In the genomic region with DNA sequence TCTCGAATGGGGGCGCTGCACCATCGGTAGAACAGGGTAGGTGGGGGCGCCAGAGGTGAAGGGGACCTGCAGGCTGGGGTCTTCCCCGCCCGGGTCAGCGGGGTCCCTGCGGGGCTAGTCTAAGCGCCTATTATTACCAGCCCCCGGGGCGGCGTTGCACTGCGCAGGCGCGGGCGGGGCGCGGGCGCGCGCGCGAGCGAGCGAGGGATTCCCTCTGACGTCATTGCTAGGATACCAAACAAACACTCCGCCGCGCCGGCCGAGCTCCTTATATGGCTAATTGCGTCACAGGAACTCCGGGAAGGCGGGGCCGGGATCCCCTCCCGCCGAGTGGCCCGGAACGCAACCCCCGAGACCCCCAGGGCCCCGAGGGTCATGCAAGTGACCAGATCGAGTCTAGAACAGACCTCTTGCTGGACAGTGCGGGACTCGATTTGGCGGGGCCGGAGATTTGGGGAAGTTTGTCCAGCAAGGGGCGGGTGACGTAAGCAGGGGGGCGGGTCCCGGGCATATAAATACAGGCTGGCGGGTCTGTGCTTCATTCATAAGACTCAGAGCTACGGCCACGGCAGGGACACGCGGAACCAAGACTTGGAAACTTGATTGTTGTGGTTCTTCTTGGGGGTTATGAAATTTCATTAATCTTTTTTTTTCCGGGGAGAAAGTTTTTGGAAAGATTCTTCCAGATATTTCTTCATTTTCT, we compare ENCODE assay signal across 8 cellular contexts. TPM values are rescaled to one million over a fixed set of nuclear protein-coding genes. Genes with fewer than 3 reads are reported as not detected.
DNase-seq lines count a peak whose midpoint lies in the region; TF ChIP-seq lines count a peak whose summit lies in the region.

A gene (plus strand): TSS at position 541 of the 703 bp plus-strand sequence. CDS start 591 bp downstream, outside the sequence.

- H3K9me3 ChIP-seq in adipocyte (ENCODE audit: control insufficient read depth, low read length) (no peaks in the 10 kb centered on the region), transverse colon (no peaks in the 10 kb centered on the region)

- TF ChIP-seq EP300 in transverse colon (IDR thresholded peaks at IDR 0.05; ENCODE audit: low read depth): peak; percentile 43

- peak within 1 kb of the TSS; percentile 93 for H3K4me3 ChIP-seq in adipocyte (ENCODE audit: low read length)
- peak within 1 kb of the TSS; percentile 52 to 83 (median 67) for H3K4me3 ChIP-seq in transverse colon

- in situ Hi-C loops in transverse colon (cut with MboI; ENCODE audit: low pct_ligation_motif_present in 1 of 4, low pct_unique_long_range_greater_than_20kb in 1 of 4, low sequenced_read_pairs in 3 of 4): no loop called here

- peaks cover 37% of the 10 kb centered on the region for H3K4me1 Mint-ChIP-seq in HFFc6 (ENCODE audit: low read depth)

- H3K36me3 ChIP-seq in adipocyte (ENCODE audit: control insufficient read depth, insufficient read depth, low read length, severe bottlenecking): no peaks in the 10 kb centered on the region
- no peaks in the 10 kb centered on the region for H3K36me3 ChIP-seq in transverse colon

- intact Hi-C loops in cardiac septum (cut with DNase I) (loop anchor here (1.0 to 2.0 kb wide), 2 partner anchors 11 to 17 kb away; no protein-coding TSS in a partner anchor), transverse colon (cut with DNase I; ENCODE audit: low total_unique reads) (no loop called here)

- TF ChIP-seq CTCF in HFFc6 (IDR thresholded peaks at IDR 0.05): peak; percentile 67
- no peak for TF ChIP-seq CTCF in transverse colon (IDR thresholded peaks at IDR 0.05)

- DNase-seq in GF-D8 (lab: John Stamatoyannopoulos, UW): peak; percentile 80
- DNase-seq in HFFc6: peak; percentile 94
- DNase-seq in NCI-H1105 treated with DMSO at 0.1 percent for 48 hours (lab: John Stamatoyannopoulos, UW): peak; percentile 91
- DNase-seq in SW480 (ENCODE audit: low spot score): peak; percentile 98
- peak; percentile 99 for DNase-seq in adipocyte (ENCODE audit: low read depth)
- peak; percentile 96 for DNase-seq in cardiac septum (ENCODE audit: low spot score)
- peak; percentile 96 for DNase-seq in pons (ENCODE audit: low spot score)
- peak; percentile 94 for DNase-seq in transverse colon

- peaks cover 23% of the 10 kb centered on the region for H3K4me1 ChIP-seq in adipocyte (ENCODE audit: control insufficient read depth, insufficient read depth, low read length)
- H3K4me1 ChIP-seq in transverse colon: peaks cover 19 to 32% (median 22%) of the 10 kb centered on the region in 4 donors

- peak within 1 kb of the TSS; percentile 82 for H3K9ac ChIP-seq in adipocyte (ENCODE audit: low read length)

- 0% methylated on average over 13 to 39 of the region's 56 CpGs for WGBS in transverse colon (ENCODE audit: low coverage in 1 of 2), 2 donors

- no peaks in the 10 kb centered on the region for H3K27me3 ChIP-seq in adipocyte (replicated peaks; ENCODE audit: control insufficient read depth, insufficient read depth, low read length)
- H3K27me3 ChIP-seq in transverse colon: peaks cover 12% of the 10 kb centered on the region

- peaks cover 7% of the 10 kb centered on the region; the same call in 1 of the 2 replicates for H3K36me3 Mint-ChIP-seq in HFFc6 (ENCODE audit: low read depth)

- peak within 1 kb of the TSS; percentile 92 to 98 (median 96) for H3K27ac ChIP-seq in transverse colon

- peaks cover 47% of the 10 kb centered on the region for H3K27me3 Mint-ChIP-seq in HFFc6 (ENCODE audit: insufficient read depth)

- peak; percentile 98 for TF ChIP-seq POLR2A in transverse colon (IDR thresholded peaks at IDR 0.05)

- peaks cover 29% of the 10 kb centered on the region for H3K9me3 Mint-ChIP-seq in HFFc6

- H3K4me3 Mint-ChIP-seq in HFFc6: peak within 1 kb of the TSS; percentile 89

- H3K27ac Mint-ChIP-seq in HFFc6: peak within 1 kb of the TSS; percentile 93

RNA-seq across cellular contexts. Expression of the gene that starts here (rescaled TPM):
- total RNA-seq in HFFc6 (2021; fragmentation: NEBNext Ultra II Directional; extraction: Animal tissue kit (Norgen Biotek cat#: 25700)): 10 to 100 TPM; 35.0 to 71.5 (median 62.9) TPM
- total RNA-seq in cardiac septum: 0.94 TPM
- 10 to 100 TPM; 14.5 to 64.7 (median 25.6) TPM for total RNA-seq in transverse colon

Comparison
In these comparisons a context has a peak if more than half of its experiments do, and no peak if none do; other contexts are left out.
1. Peak in every context shown above with its lines: DNase-seq, H3K4me3 ChIP-seq and H3K27ac ChIP-seq.
2. Peak in DNase-seq in cardiac septum; RNA of the gene not detected or under 1 TPM.